1 cellular context compared by ENCODE assay signal in genomic region chr9:127650511-127650910, GRCh38.
TF ChIP-seq lines count a peak whose summit lies in the region.

No MANE protein-coding gene starts in this region.

TF ChIP-seq in H1, 55 proteins besides CTCF, POLR2A, EP300 and RAD21:
- no peak for TF ChIP-seq ZNF274 (IDR thresholded peaks at IDR 0.05; ENCODE audit: borderline replicate concordance, extremely low read depth, low read length)
- no peak for TF ChIP-seq CTBP2 (IDR thresholded peaks at IDR 0.05; ENCODE audit: borderline replicate concordance, insufficient read depth, insufficient read length, low read length)
- no peak for TF ChIP-seq NANOG (IDR thresholded peaks at IDR 0.05; ENCODE audit: insufficient read depth, low read depth, low read length, poor library complexity, severe bottlenecking)
- TF ChIP-seq CREB1 (IDR thresholded peaks at IDR 0.05), result no peak
- no peak for TF ChIP-seq KDM1A (IDR thresholded peaks at IDR 0.05; ENCODE audit: borderline replicate concordance, low read length)
- no peak for TF ChIP-seq PHF8 (conservative IDR thresholded peaks at IDR 0.05; ENCODE audit: low read depth, low read length)
- no peak for TF ChIP-seq CHD1 (IDR thresholded peaks at IDR 0.05; ENCODE audit: low read depth, low read length)
- no peak for TF ChIP-seq POU5F1 (IDR thresholded peaks at IDR 0.05; ENCODE audit: low read depth, low read length)
- no peak for TF ChIP-seq ATF3 (IDR thresholded peaks at IDR 0.05; ENCODE audit: insufficient read depth, low read depth, low read length)
- no peak for TF ChIP-seq RNF2 (IDR thresholded peaks at IDR 0.05; ENCODE audit: borderline replicate concordance, low read depth, low read length, missing control alignments, poor library complexity, severe bottlenecking)
- TF ChIP-seq CBX8 (IDR thresholded peaks at IDR 0.05; ENCODE audit: borderline replicate concordance, low read depth, low read length), result no peak
